1 cellular context compared by ENCODE assay signal in the genomic region with DNA sequence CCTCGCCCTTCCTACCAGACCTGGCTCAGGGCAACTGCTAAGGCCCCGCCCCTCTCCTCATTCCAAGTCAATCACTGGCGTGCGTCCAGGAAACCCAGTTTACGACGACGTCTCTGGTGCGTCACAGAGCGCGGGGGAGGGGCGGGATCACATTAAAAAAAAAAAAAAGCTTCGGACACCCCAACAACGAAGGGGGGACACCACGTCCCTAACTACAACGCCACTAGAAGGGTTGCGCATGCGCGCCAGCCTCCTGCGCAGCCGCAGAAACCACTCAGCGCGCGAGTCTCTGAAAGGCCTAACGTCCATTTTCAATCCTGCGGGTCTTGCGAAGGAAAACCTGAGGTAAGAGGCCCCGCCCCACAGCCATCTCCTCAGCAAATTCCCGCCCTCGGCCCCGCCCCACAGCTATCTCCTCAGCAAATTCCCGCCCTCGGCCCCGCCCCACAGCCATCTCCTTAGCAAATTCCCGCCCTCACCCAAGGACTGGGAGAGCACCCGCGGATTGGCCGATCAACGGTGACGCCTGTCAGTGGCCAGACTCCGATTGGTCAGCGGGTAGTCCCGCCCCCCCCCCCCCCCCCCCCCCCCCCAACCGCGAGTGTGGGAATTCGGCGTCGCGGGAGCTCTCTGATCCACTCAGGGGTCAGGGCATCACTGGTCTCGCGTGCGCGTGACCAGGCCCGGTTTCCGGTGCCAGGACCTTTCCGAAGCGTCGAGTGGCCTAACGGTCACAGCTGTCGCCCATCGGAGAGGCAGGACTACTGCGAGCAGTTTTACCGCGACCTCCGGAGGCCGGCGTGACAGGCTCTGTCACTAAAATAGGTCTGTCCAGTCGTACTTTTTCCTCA.
TF ChIP-seq lines count a peak whose summit lies in the region.

A gene with protein sequence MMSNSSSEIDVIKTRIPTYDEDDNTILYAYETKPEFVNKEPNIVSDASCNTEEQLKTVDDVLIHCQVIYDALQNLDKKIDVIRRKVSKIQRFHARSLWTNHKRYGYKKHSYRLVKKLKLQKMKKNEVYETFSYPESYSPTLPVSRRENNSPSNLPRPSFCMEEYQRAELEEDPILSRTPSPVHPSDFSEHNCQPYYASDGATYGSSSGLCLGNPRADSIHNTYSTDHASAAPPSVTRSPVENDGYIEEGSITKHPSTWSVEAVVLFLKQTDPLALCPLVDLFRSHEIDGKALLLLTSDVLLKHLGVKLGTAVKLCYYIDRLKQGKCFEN (plus strand): TSS at position 638 of the 851 bp plus-strand sequence. CDS start 6,694 bp downstream, outside the sequence.

TF ChIP-seq in HEK293, 187 proteins besides CTCF, POLR2A, EP300 and RAD21 (continued from another document and continues in another):
- TF ChIP-seq, protein P1, sequence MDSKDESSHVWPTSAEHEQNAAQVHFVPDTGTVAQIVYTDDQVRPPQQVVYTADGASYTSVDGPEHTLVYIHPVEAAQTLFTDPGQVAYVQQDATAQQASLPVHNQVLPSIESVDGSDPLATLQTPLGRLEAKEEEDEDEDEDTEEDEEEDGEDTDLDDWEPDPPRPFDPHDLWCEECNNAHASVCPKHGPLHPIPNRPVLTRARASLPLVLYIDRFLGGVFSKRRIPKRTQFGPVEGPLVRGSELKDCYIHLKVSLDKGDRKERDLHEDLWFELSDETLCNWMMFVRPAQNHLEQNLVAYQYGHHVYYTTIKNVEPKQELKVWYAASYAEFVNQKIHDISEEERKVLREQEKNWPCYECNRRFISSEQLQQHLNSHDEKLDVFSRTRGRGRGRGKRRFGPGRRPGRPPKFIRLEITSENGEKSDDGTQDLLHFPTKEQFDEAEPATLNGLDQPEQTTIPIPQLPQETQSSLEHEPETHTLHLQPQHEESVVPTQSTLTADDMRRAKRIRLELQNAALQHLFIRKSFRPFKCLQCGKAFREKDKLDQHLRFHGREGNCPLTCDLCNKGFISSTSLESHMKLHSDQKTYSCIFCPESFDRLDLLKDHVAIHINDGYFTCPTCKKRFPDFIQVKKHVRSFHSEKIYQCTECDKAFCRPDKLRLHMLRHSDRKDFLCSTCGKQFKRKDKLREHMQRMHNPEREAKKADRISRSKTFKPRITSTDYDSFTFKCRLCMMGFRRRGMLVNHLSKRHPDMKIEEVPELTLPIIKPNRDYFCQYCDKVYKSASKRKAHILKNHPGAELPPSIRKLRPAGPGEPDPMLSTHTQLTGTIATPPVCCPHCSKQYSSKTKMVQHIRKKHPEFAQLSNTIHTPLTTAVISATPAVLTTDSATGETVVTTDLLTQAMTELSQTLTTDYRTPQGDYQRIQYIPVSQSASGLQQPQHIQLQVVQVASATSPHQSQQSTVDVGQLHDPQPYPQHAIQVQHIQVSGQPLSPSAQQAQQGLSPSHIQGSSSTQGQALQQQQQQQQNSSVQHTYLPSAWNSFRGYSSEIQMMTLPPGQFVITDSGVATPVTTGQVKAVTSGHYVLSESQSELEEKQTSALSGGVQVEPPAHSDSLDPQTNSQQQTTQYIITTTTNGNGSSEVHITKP (tag by site-specific recombination; IDR thresholded peaks at IDR 0.05) = peak; percentile 76
- TF ChIP-seq ZXDB (tag by site-specific recombination; IDR thresholded peaks at IDR 0.05) (peak; percentile 42; the same call in 1 of the 2 replicates), GLIS2 (tag by site-specific recombination; IDR thresholded peaks at IDR 0.05) (peak; percentile 54), ZNF623 (tag by site-specific recombination; IDR thresholded peaks at IDR 0.05) (no peak), ZNF626 (tag by site-specific recombination; IDR thresholded peaks at IDR 0.05) (no peak), ZNF677 (tag by site-specific recombination; IDR thresholded peaks at IDR 0.05) (no peak), ZNF223 (tag by site-specific recombination; IDR thresholded peaks at IDR 0.05) (no peak), ZNF302 (tag by site-specific recombination; IDR thresholded peaks at IDR 0.05; ENCODE audit: low read depth) (no peak), ZNF629 (tag by site-specific recombination; IDR thresholded peaks at IDR 0.05) (peak; percentile 95), ZNF175 (tag by site-specific recombination; IDR thresholded peaks at IDR 0.05) (no peak), ZBTB17 (tag by site-specific recombination; IDR thresholded peaks at IDR 0.05) (peak; percentile 20; the same call in 1 of the 2 replicates), ZNF600 (tag by site-specific recombination; IDR thresholded peaks at IDR 0.05) (0 out of 2 replicates have a peak, but pooled peaks have one; percentile 10), ZNF211 (tag by site-specific recombination; IDR thresholded peaks at IDR 0.05; ENCODE audit: low read depth) (no peak), GLIS1 (tag by site-specific recombination; IDR thresholded peaks at IDR 0.05) (peak; percentile 24), TRIM28 (IDR thresholded peaks at IDR 0.05; ENCODE audit: borderline replicate concordance, low read length) (no peak), ZNF391 (tag by site-specific recombination; IDR thresholded peaks at IDR 0.05; ENCODE audit: borderline replicate concordance, low read depth) (no peak), ZNF341 (tag by site-specific recombination; IDR thresholded peaks at IDR 0.05; ENCODE audit: low read depth) (no peak), KLF9 (tag by site-specific recombination; IDR thresholded peaks at IDR 0.05; ENCODE audit: low read depth) (no peak; the same call in 1 of the 2 replicates), SP3 (tag by site-specific recombination; IDR thresholded peaks at IDR 0.05) (peak; percentile 71), ZNF335 (tag by site-specific recombination; conservative IDR thresholded peaks at IDR 0.05) (peak; percentile 26; the same call in 1 of the 2 replicates), SP2 (tag by site-specific recombination; IDR thresholded peaks at IDR 0.05) (peak; percentile 72), ZSCAN23 (tag by site-specific recombination; IDR thresholded peaks at IDR 0.05) (no peak), ZNF140 (tag by site-specific recombination; IDR thresholded peaks at IDR 0.05) (no peak), MZF1 (tag by site-specific recombination; IDR thresholded peaks at IDR 0.05; ENCODE audit: borderline replicate concordance) (no peak), ZNF660 (tag by site-specific recombination; IDR thresholded peaks at IDR 0.05) (no peak), ZNF792 (tag by site-specific recombination; IDR thresholded peaks at IDR 0.05) (no peak), ZNF701 (tag by site-specific recombination; IDR thresholded peaks at IDR 0.05) (no peak), ZBTB21 (tag by site-specific recombination; IDR thresholded peaks at IDR 0.05) (peak; percentile 93), SETDB1 (IDR thresholded peaks at IDR 0.05; ENCODE audit: insufficient read length, low read length) (no peak), HOXC10 (CRISPR knock-in tag; IDR thresholded peaks at IDR 0.05) (no peak), IKZF3 (tag by site-specific recombination; IDR thresholded peaks at IDR 0.05) (peak; percentile 8; the same call in 1 of the 2 replicates), ZNF416 (tag by site-specific recombination; IDR thresholded peaks at IDR 0.05) (no peak)
- TF ChIP-seq, protein P2, sequence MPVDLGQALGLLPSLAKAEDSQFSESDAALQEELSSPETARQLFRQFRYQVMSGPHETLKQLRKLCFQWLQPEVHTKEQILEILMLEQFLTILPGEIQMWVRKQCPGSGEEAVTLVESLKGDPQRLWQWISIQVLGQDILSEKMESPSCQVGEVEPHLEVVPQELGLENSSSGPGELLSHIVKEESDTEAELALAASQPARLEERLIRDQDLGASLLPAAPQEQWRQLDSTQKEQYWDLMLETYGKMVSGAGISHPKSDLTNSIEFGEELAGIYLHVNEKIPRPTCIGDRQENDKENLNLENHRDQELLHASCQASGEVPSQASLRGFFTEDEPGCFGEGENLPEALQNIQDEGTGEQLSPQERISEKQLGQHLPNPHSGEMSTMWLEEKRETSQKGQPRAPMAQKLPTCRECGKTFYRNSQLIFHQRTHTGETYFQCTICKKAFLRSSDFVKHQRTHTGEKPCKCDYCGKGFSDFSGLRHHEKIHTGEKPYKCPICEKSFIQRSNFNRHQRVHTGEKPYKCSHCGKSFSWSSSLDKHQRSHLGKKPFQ (tag by site-specific recombination; IDR thresholded peaks at IDR 0.05) = 0 out of 2 replicates have a peak, but pooled peaks have one; percentile 21
- TF ChIP-seq, protein P3, sequence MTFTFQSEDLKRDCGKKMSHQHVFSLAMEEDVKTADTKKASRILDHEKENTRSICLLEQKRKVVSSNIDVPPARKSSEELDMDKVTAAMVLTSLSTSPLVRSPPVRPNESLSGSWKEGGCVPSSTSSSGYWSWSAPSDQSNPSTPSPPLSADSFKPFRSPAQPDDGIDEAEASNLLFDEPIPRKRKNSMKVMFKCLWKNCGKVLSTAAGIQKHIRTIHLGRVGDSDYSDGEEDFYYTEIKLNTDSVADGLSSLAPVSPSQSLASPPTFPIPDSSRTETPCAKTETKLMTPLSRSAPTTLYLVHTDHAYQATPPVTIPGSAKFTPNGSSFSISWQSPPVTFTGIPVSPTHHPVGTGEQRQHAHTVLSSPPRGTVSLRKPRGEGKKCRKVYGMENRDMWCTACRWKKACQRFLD (tag by site-specific recombination; IDR thresholded peaks at IDR 0.05) = no peak
- TF ChIP-seq, protein P4, sequence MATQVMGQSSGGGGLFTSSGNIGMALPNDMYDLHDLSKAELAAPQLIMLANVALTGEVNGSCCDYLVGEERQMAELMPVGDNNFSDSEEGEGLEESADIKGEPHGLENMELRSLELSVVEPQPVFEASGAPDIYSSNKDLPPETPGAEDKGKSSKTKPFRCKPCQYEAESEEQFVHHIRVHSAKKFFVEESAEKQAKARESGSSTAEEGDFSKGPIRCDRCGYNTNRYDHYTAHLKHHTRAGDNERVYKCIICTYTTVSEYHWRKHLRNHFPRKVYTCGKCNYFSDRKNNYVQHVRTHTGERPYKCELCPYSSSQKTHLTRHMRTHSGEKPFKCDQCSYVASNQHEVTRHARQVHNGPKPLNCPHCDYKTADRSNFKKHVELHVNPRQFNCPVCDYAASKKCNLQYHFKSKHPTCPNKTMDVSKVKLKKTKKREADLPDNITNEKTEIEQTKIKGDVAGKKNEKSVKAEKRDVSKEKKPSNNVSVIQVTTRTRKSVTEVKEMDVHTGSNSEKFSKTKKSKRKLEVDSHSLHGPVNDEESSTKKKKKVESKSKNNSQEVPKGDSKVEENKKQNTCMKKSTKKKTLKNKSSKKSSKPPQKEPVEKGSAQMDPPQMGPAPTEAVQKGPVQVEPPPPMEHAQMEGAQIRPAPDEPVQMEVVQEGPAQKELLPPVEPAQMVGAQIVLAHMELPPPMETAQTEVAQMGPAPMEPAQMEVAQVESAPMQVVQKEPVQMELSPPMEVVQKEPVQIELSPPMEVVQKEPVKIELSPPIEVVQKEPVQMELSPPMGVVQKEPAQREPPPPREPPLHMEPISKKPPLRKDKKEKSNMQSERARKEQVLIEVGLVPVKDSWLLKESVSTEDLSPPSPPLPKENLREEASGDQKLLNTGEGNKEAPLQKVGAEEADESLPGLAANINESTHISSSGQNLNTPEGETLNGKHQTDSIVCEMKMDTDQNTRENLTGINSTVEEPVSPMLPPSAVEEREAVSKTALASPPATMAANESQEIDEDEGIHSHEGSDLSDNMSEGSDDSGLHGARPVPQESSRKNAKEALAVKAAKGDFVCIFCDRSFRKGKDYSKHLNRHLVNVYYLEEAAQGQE (tag by site-specific recombination; IDR thresholded peaks at IDR 0.05) = no peak
- TF ChIP-seq, protein P5, sequence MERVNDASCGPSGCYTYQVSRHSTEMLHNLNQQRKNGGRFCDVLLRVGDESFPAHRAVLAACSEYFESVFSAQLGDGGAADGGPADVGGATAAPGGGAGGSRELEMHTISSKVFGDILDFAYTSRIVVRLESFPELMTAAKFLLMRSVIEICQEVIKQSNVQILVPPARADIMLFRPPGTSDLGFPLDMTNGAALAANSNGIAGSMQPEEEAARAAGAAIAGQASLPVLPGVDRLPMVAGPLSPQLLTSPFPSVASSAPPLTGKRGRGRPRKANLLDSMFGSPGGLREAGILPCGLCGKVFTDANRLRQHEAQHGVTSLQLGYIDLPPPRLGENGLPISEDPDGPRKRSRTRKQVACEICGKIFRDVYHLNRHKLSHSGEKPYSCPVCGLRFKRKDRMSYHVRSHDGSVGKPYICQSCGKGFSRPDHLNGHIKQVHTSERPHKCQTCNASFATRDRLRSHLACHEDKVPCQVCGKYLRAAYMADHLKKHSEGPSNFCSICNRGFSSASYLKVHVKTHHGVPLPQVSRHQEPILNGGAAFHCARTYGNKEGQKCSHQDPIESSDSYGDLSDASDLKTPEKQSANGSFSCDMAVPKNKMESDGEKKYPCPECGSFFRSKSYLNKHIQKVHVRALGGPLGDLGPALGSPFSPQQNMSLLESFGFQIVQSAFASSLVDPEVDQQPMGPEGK (tag by site-specific recombination; IDR thresholded peaks at IDR 0.05) = peak; percentile 97
- TF ChIP-seq, protein P6, sequence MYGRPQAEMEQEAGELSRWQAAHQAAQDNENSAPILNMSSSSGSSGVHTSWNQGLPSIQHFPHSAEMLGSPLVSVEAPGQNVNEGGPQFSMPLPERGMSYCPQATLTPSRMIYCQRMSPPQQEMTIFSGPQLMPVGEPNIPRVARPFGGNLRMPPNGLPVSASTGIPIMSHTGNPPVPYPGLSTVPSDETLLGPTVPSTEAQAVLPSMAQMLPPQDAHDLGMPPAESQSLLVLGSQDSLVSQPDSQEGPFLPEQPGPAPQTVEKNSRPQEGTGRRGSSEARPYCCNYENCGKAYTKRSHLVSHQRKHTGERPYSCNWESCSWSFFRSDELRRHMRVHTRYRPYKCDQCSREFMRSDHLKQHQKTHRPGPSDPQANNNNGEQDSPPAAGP (tag by site-specific recombination; IDR thresholded peaks at IDR 0.05) = 0 out of 2 replicates have a peak, but pooled peaks have one; percentile 11
- TF ChIP-seq, protein P7, sequence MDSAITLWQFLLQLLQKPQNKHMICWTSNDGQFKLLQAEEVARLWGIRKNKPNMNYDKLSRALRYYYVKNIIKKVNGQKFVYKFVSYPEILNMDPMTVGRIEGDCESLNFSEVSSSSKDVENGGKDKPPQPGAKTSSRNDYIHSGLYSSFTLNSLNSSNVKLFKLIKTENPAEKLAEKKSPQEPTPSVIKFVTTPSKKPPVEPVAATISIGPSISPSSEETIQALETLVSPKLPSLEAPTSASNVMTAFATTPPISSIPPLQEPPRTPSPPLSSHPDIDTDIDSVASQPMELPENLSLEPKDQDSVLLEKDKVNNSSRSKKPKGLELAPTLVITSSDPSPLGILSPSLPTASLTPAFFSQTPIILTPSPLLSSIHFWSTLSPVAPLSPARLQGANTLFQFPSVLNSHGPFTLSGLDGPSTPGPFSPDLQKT (IDR thresholded peaks at IDR 0.05; ENCODE audit: borderline replicate concordance, low read depth, low read length) = no peak
- TF ChIP-seq, protein P8, sequence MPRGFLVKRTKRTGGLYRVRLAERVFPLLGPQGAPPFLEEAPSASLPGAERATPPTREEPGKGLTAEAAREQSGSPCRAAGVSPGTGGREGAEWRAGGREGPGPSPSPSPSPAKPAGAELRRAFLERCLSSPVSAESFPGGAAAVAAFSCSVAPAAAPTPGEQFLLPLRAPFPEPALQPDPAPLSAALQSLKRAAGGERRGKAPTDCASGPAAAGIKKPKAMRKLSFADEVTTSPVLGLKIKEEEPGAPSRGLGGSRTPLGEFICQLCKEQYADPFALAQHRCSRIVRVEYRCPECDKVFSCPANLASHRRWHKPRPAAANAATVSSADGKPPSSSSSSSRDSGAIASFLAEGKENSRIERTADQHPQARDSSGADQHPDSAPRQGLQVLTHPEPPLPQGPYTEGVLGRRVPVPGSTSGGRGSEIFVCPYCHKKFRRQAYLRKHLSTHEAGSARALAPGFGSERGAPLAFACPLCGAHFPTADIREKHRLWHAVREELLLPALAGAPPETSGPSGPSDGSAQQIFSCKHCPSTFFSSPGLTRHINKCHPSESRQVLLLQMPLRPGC (tag by site-specific recombination; IDR thresholded peaks at IDR 0.05) = 0 out of 2 replicates have a peak, but pooled peaks have one; percentile 44
